Comparison of ENCODE assay signal across 11 cellular contexts in the genomic region with DNA sequence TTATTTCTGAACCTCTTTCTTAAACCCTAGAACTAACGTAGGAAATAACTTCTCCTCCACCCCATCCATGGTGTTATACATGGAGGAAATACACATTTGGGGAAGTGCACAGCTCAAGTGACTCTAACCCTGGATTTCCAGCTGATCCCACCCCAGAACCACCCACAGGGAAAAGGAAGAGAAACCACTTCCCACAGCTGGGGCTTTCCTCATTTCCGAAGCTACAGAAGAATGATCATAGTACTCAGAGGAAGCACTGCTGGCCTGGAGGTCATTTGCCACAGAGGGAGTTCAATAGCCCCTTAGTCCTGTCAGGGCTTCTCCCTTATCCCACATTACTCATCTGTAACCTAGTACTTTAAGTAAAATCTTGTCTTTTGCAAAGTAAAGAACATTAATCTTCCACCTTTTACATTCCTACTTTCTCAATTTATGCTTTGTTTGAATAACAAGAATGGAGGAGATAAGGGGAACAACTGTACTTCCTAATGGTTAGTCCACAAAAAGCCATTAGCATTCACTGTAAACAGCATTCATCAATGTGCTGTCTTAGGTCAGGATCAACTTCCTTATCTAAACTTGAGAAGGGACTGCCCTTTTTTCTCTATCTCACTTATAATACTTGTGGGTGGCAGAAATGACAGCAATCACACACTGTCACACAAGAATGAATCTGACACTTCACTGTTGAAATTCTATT.
DNase-seq lines count a peak whose midpoint lies in the region; ATAC-seq, FAIRE-seq and TF ChIP-seq lines count a peak whose summit lies in the region.
"Had no signal": no experiment of that assay in that cellular context is flagged by ENCODE, and none has a peak within 500 bp of the region (broad histone marks: within the 10 kb centered on the region; RNA-seq: fewer than 3 reads in every experiment).

No MANE protein-coding gene starts in this region.

- POLR2A ChIA-PET in H1 (lab: Charles Lee; ENCODE audit: partially characterized antibody) = no interaction called here

- no peak overlapping the region for H2BK120ac ChIP-seq in H1 (replicated peaks; ENCODE audit: low read depth, low read length)

- no peak overlapping the region for H3K4ac ChIP-seq in H1 (replicated peaks; ENCODE audit: insufficient read length, low read depth, low read length)

- no peak overlapping the region for H3K9ac ChIP-seq in H1 (replicated peaks in 1 of 4; ENCODE audit: extremely low read depth in 1 of 4, low read depth in 3 of 4, low read length in 3 of 4)

- FAIRE-seq in H1 (lab: Jason Lieb, UNC) = no peak

- H2BK15ac ChIP-seq in H1 (ENCODE audit: low read length) = no peak overlapping the region

- no peak for TF ChIP-seq RAD21 in H1 (IDR thresholded peaks at IDR 0.05 in 1 of 2, conservative IDR thresholded peaks at IDR 0.05 in 1 of 2; ENCODE audit: low read depth in 2 of 2, low read length in 2 of 2)

- H3K27me3 ChIP-seq in H1 (replicated peaks in 1 of 4; ENCODE audit: control insufficient read depth in 3 of 4, extremely low read depth in 1 of 4, insufficient read depth in 3 of 4, low read length in 3 of 4) (no peaks in the 10 kb centered on the region), gastrocnemius medialis (no peaks in the 10 kb centered on the region), thyroid gland (no peaks in the 10 kb centered on the region)
- H3K27me3 ChIP-seq: ovary had no signal

- H4K91ac ChIP-seq in H1 (replicated peaks; ENCODE audit: insufficient read length, low read length) = no peak overlapping the region

- peak overlapping the region; percentile 64; the same call in 1 of the 2 replicates for H2AFZ ChIP-seq in H1 (ENCODE audit: low read length)

- no peaks in the 10 kb centered on the region; the same call in 1 of the 2 replicates for H3K23me2 ChIP-seq in H1 (ENCODE audit: low read depth, low read length)

- H4K20me1 ChIP-seq in H1 (replicated peaks in 1 of 2; ENCODE audit: control insufficient read depth in 1 of 2, insufficient read depth in 2 of 2, low read length in 2 of 2) = no peaks in the 10 kb centered on the region

- intact Hi-C loops in gastrocnemius medialis (cut with DNase I; ENCODE audit: low total_unique reads) (no loop called here), thyroid gland (cut with DNase I) (no loop called here)

- H3K27ac ChIP-seq in H1 (ENCODE audit: low read depth, low read length) (no peak overlapping the region), gastrocnemius medialis (no peak overlapping the region), thyroid gland (no peak overlapping the region)
- H3K27ac ChIP-seq: epithelial cell of prostate, ovary had no signal

- H3K9me3 ChIP-seq in H1 (ENCODE audit: insufficient read depth in 2 of 2, low read depth in 1 of 2, low read length in 1 of 2) (no peaks in the 10 kb centered on the region), gastrocnemius medialis (no peaks in the 10 kb centered on the region), thyroid gland (no peaks in the 10 kb centered on the region)
- H3K9me3 ChIP-seq: ovary had no signal

- no peak overlapping the region for H2AK5ac ChIP-seq in H1 (ENCODE audit: low read depth, low read length)

- H2BK20ac ChIP-seq in H1 (ENCODE audit: low read length) = no peak overlapping the region

- no peak for TF ChIP-seq EP300 in H1 (IDR thresholded peaks at IDR 0.05; ENCODE audit: borderline replicate concordance in 1 of 2, low read depth in 2 of 2, low read length in 2 of 2)

- no peak overlapping the region for H3K4me2 ChIP-seq in H1 (ENCODE audit: insufficient read depth in 1 of 2, low read depth in 2 of 2, low read length in 2 of 2)

- in situ Hi-C loops in gastrocnemius medialis (cut with MboI; ENCODE audit: low sequenced_read_pairs in 4 of 4) = no loop called here

- H4K5ac ChIP-seq in H1 (ENCODE audit: insufficient read length, low read depth, low read length) = no peak overlapping the region

- H3K4me3 ChIP-seq in H1 (ENCODE audit: extremely low read depth in 1 of 4, insufficient read depth in 2 of 4, low read depth in 3 of 4, low read length in 4 of 4) = no peak overlapping the region
- H3K4me3 ChIP-seq in gastrocnemius medialis = no peak overlapping the region
- no peak overlapping the region for H3K4me3 ChIP-seq in thyroid gland (replicated peaks in 1 of 3)
- H3K4me3 ChIP-seq: ovary had no signal

- no peak for TF ChIP-seq CTCF in H1 (IDR thresholded peaks at IDR 0.05; ENCODE audit: control extremely low read depth in 1 of 3, insufficient read depth in 1 of 3, low read depth in 1 of 3, low read length in 3 of 3)
- TF ChIP-seq CTCF in gastrocnemius medialis (IDR thresholded peaks at IDR 0.05 in 4 of 5, conservative IDR thresholded peaks at IDR 0.05 in 1 of 5) = no peak
- no peak for TF ChIP-seq CTCF in thyroid gland (IDR thresholded peaks at IDR 0.05)

- H4K8ac ChIP-seq in H1 (ENCODE audit: extremely low read depth, insufficient read depth, low read length) = no peak overlapping the region

- H2BK12ac ChIP-seq in H1 (ENCODE audit: low read depth, low read length) = no peak overlapping the region

- no peak overlapping the region for H3K23ac ChIP-seq in H1 (ENCODE audit: insufficient read length)

- TF ChIP-seq POLR2A in H1 (IDR thresholded peaks at IDR 0.05; ENCODE audit: control extremely low read depth in 1 of 2, low read depth in 2 of 2, low read length in 2 of 2) (no peak), gastrocnemius medialis (IDR thresholded peaks at IDR 0.05) (no peak), thyroid gland (IDR thresholded peaks at IDR 0.05) (no peak)

- ATAC-seq in GM18520 (IDR thresholded peaks at IDR 0.05; ENCODE audit: unreplicated experiment) (peak; percentile 21), HG03442 (IDR thresholded peaks at IDR 0.05; ENCODE audit: unreplicated experiment) (peak; percentile 27), gastrocnemius medialis (no peak), HG03139 (IDR thresholded peaks at IDR 0.05; ENCODE audit: unreplicated experiment) (no peak)
- no peak for ATAC-seq in stimulated activated naive CD8-positive, alpha-beta T cell treated with anti-CD3 and anti-CD28 coated beads, Interleukin-15, Interleukin-2, amounts not matched to agents 100 U/mL and 50 U/mL, for 24 hours

- H3K56ac ChIP-seq in H1 (replicated peaks; ENCODE audit: insufficient read length, low read depth, low read length) = no peak overlapping the region

- no peaks in the 10 kb centered on the region for H3K36me3 ChIP-seq in H1 (ENCODE audit: control insufficient read depth in 2 of 4, insufficient read depth in 4 of 4, low read length in 3 of 4)
- H3K36me3 ChIP-seq in gastrocnemius medialis = no peaks in the 10 kb centered on the region
- H3K36me3 ChIP-seq in thyroid gland = no peaks in the 10 kb centered on the region
- H3K36me3 ChIP-seq: ovary had no signal

- H3K14ac ChIP-seq in H1 (ENCODE audit: insufficient read length) = no peak overlapping the region

- H3K18ac ChIP-seq in H1 (ENCODE audit: extremely low read depth, low read length) = no peak overlapping the region

- no peaks in the 10 kb centered on the region for H3K79me1 ChIP-seq in H1 (ENCODE audit: low read depth, low read length)

- H2BK5ac ChIP-seq in H1 (ENCODE audit: low read depth, low read length) = no peak overlapping the region

- no peaks in the 10 kb centered on the region for H3K4me1 ChIP-seq in H1 (replicated peaks in 1 of 4; ENCODE audit: control insufficient read depth in 3 of 4, insufficient read depth in 4 of 4, low read length in 3 of 4)
- no peaks in the 10 kb centered on the region for H3K4me1 ChIP-seq in gastrocnemius medialis
- H3K4me1 ChIP-seq in thyroid gland = no peaks in the 10 kb centered on the region

- WGBS in H1 (ENCODE audit: extremely low coverage in 1 of 2, insufficient coverage in 1 of 2, insufficient read length in 1 of 2, insufficient replicate concordance in 2 of 2, low coverage in 1 of 2, low lambda C conversion rate in 2 of 2, missing lambda C conversion rate in 1 of 2), 2 experiments = 84% methylated on average over 2 of the region's 2 CpGs; no CpG with 5 or more reads in 1 of the 2 experiments
- WGBS in thyroid gland, 2 donors = 61 to 78% methylated on average over 2 of the region's 2 CpGs

- no peak for DNase-seq in H1 (ENCODE audit: low read depth in 1 of 2, low spot score in 2 of 2)
- peak; percentile 3 to 28 for DNase-seq in gastrocnemius medialis
- no peak for DNase-seq in stimulated activated naive CD8-positive, alpha-beta T cell treated with anti-CD3 and anti-CD28 coated beads, Interleukin-15, Interleukin-2, amounts not matched to agents 100 U/mL and 50 U/mL, for 24 hours
- no peak for DNase-seq in thyroid gland
- DNase-seq in NCI-H748 treated with DMSO at 0.1 percent for 48 hours (lab: John Stamatoyannopoulos, UW) = no peak
- DNase-seq: ovary; stimulated activated naive CD4-positive, alpha-beta T cell had no signal

- CTCF ChIA-PET in H1 (lab: Charles Lee; ENCODE audit: partially characterized antibody) = no interaction called here

- H3K79me2 ChIP-seq in H1 (ENCODE audit: control insufficient read depth in 1 of 2, insufficient read depth in 2 of 2, low read length in 2 of 2) = no peaks in the 10 kb centered on the region

TF ChIP-seq in H1, 55 proteins besides CTCF, POLR2A, EP300 and RAD21:
- TF ChIP-seq CREB1 (IDR thresholded peaks at IDR 0.05) (no peak), SRF (IDR thresholded peaks at IDR 0.05; ENCODE audit: low read depth, low read length) (no peak), HDAC6 (IDR thresholded peaks at IDR 0.05; ENCODE audit: low read depth, low read length) (no peak), KDM5A (IDR thresholded peaks at IDR 0.05; ENCODE audit: low read length) (no peak), JUND (IDR thresholded peaks at IDR 0.05; ENCODE audit: low read length) (no peak), NANOG (IDR thresholded peaks at IDR 0.05; ENCODE audit: insufficient read depth, low read depth, low read length, poor library complexity, severe bottlenecking) (no peak), SP2 (IDR thresholded peaks at IDR 0.05; ENCODE audit: low read length) (no peak), SIX5 (IDR thresholded peaks at IDR 0.05; ENCODE audit: low read depth, low read length) (no peak), JUN (IDR thresholded peaks at IDR 0.05; ENCODE audit: low read depth, low read length) (no peak), KDM1A (IDR thresholded peaks at IDR 0.05; ENCODE audit: borderline replicate concordance, low read length) (no peak), EGR1 (IDR thresholded peaks at IDR 0.05; ENCODE audit: borderline replicate concordance, low read depth, low read length) (no peak), MAFK (IDR thresholded peaks at IDR 0.05; ENCODE audit: low read depth, low read length) (no peak), TAF1 (IDR thresholded peaks at IDR 0.05; ENCODE audit: low read depth, low read length) (no peak), TCF12 (IDR thresholded peaks at IDR 0.05; ENCODE audit: low read depth, low read length) (no peak), SIRT6 (IDR thresholded peaks at IDR 0.05; ENCODE audit: low read length) (no peak), CBX8 (IDR thresholded peaks at IDR 0.05; ENCODE audit: borderline replicate concordance, low read depth, low read length) (no peak), RNF2 (IDR thresholded peaks at IDR 0.05; ENCODE audit: borderline replicate concordance, low read depth, low read length, missing control alignments, poor library complexity, severe bottlenecking) (no peak), SP4 (IDR thresholded peaks at IDR 0.05; ENCODE audit: low read length) (no peak)

Comparison
In these comparisons a context has a peak if more than half of its experiments do, and no peak if none do; other contexts are left out.
1. ATAC-seq: peak in GM18520 (single experiment) and HG03442 (single experiment); none in gastrocnemius medialis (0 of 2), stimulated activated naive CD8-positive, alpha-beta T cell treated with anti-CD3 and anti-CD28 coated beads, Interleukin-15, Interleukin-2, amounts not matched to agents 100 U/mL and 50 U/mL, for 24 hours (single experiment) and HG03139 (single experiment).
2. DNase-seq: peak in gastrocnemius medialis (2 of 2); none in H1 (0 of 2), stimulated activated naive CD8-positive, alpha-beta T cell treated with anti-CD3 and anti-CD28 coated beads, Interleukin-15, Interleukin-2, amounts not matched to agents 100 U/mL and 50 U/mL, for 24 hours (single experiment), thyroid gland (0 of 2) and NCI-H748 treated with DMSO at 0.1 percent for 48 hours (single experiment).